8 cellular contexts compared by ENCODE assay signal in the genomic region with DNA sequence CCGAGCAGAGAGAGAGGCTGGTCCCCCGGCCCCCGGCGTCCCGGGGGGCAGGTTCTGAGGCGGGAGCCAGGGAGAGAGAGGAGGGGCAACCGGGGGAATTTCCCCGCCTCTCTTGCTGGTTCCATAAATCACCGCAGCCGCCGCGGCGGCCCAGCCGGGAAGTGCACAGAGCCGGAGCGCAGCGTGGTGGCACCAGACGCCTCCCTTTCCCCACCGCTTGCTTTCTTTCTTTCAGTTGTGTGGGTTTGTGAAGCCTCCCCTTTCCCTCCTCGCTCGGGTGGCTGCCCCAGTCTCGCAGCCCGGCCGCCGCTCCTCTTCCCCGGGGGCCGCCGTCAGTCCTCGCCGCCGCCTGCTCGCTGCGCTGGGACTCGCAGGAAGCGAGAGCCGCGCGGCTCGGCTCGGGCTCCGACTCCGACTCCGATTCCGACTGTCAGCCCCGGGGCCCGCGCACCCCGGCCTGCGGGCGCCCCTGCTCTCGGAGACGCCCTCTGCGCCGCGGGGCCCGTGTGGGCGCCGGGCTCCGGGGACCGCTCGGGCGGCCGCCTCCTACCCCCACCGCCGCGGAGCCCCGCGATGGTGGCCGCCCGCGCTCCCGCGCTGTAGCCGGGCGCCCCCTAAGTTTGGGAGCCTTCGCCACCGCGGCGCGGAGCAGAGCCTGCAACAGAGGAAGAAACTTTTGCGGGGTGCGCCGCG. TPM values are rescaled to one million over a fixed set of nuclear protein-coding genes. Genes with fewer than 3 reads are reported as not detected.
DNase-seq lines count a peak whose midpoint lies in the region; ATAC-seq and TF ChIP-seq lines count a peak whose summit lies in the region.

A gene (plus strand): TSS at position 153 of the 693 bp plus-strand sequence. CDS start 616 bp downstream, outside the sequence.

- DNase-seq in NCI-H1417 (lab: John Stamatoyannopoulos, UW) (peak; percentile 38 to 90 (median 88)), NCI-H1417 treated with DMSO at 0.1 percent for 48 hours (lab: John Stamatoyannopoulos, UW) (no peak), NCI-H226 (peak; percentile 70), lower lobe of right lung (peak; percentile 82)
- peak; percentile 35 to 66 for DNase-seq in activated CD4-positive, alpha-beta T cell treated with anti-CD3 and anti-CD28 coated beads, Interleukin-2, amount 50 U/mL, for 24 hours (ENCODE audit: low read depth in 1 of 2, low spot score in 1 of 2)
- peak; percentile 67 for DNase-seq in stimulated activated CD4-positive, alpha-beta T cell treated with anti-CD3 and anti-CD28 coated beads, Interleukin-4, amount 100 ng/mL, for 24 hours

- H3K4me1 ChIP-seq in ectodermal cell (ENCODE audit: control insufficient read depth, insufficient read depth, low read length) (peaks cover 19% of the 10 kb centered on the region), lower lobe of right lung (peaks cover 38% of the 10 kb centered on the region)

- H3K27ac ChIP-seq in ectodermal cell (ENCODE audit: insufficient read depth, low read depth, low read length, poor library complexity, severe bottlenecking): peak within 1 kb of the TSS; percentile 69
- H3K27ac ChIP-seq in lower lobe of right lung: peak within 1 kb of the TSS; percentile 66

- peaks cover 10% of the 10 kb centered on the region for H3K27me3 ChIP-seq in ectodermal cell (ENCODE audit: control insufficient read depth, insufficient read depth, low read length, poor library complexity, severe bottlenecking)
- peaks cover 15% of the 10 kb centered on the region for H3K27me3 ChIP-seq in lower lobe of right lung (ENCODE audit: low read depth)

- H3K4me3 ChIP-seq in ectodermal cell (ENCODE audit: insufficient read depth, low read depth, low read length) (peak within 1 kb of the TSS; percentile 91), lower lobe of right lung (peak within 1 kb of the TSS; percentile 69)

- intact Hi-C loops in lower lobe of right lung (cut with DNase I): no loop called here

- H3K36me3 ChIP-seq in ectodermal cell (ENCODE audit: control insufficient read depth, insufficient read depth, low read length): no peaks in the 10 kb centered on the region
- H3K36me3 ChIP-seq in lower lobe of right lung: no peaks in the 10 kb centered on the region

- peak; percentile 65 for ATAC-seq in HG03095 (IDR thresholded peaks at IDR 0.05; ENCODE audit: unreplicated experiment)
- peak; percentile 82 to 88 for ATAC-seq in lower lobe of right lung

- peak; percentile 46 for TF ChIP-seq CTCF in lower lobe of right lung (IDR thresholded peaks at IDR 0.05)

- WGBS in ectodermal cell, 2 experiments: 0% methylated on average over 84 of the region's 84 CpGs

- H3K9me3 ChIP-seq in ectodermal cell (ENCODE audit: control insufficient read depth, low read length): no peaks in the 10 kb centered on the region
- H3K9me3 ChIP-seq in lower lobe of right lung: no peaks in the 10 kb centered on the region

RNA-seq across cellular contexts. Expression of the gene that starts here (rescaled TPM):
- polyA plus RNA-seq in ectodermal cell (2013, experiment 1 of 4): 131 TPM
- polyA plus RNA-seq in ectodermal cell (2013, experiment 2 of 4): 172 TPM
- polyA plus RNA-seq in ectodermal cell (2013, experiment 3 of 4): 107 TPM
- 120 TPM for polyA plus RNA-seq in ectodermal cell (2013, experiment 4 of 4)
- total RNA-seq in lower lobe of right lung: 32.0 TPM
